In genomic region chr4:39410415-39410814, GRCh38 we compare ENCODE assay signal across 1 cellular context.
TF ChIP-seq lines count a peak whose summit lies in the region.

No MANE protein-coding gene starts in this region.

TF ChIP-seq in SK-N-SH treated with all-trans-retinoic acid at 6 μM for 48 hours, 23 proteins besides CTCF, POLR2A, EP300 and RAD21 (continued from another document):
- TF ChIP-seq, protein P1, sequence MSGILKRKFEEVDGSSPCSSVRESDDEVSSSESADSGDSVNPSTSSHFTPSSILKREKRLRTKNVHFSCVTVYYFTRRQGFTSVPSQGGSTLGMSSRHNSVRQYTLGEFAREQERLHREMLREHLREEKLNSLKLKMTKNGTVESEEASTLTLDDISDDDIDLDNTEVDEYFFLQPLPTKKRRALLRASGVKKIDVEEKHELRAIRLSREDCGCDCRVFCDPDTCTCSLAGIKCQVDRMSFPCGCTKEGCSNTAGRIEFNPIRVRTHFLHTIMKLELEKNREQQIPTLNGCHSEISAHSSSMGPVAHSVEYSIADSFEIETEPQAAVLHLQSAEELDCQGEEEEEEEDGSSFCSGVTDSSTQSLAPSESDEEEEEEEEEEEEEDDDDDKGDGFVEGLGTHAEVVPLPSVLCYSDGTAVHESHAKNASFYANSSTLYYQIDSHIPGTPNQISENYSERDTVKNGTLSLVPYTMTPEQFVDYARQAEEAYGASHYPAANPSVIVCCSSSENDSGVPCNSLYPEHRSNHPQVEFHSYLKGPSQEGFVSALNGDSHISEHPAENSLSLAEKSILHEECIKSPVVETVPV (CRISPR knock-in tag; IDR thresholded peaks at IDR 0.05): no peak
- TF ChIP-seq ZFP30 (CRISPR knock-in tag; IDR thresholded peaks at IDR 0.05): no peak
- TF ChIP-seq ZFP3 (CRISPR knock-in tag; IDR thresholded peaks at IDR 0.05): no peak
- no peak for TF ChIP-seq TSHZ2 (CRISPR knock-in tag; IDR thresholded peaks at IDR 0.05)
- TF ChIP-seq POU6F1 (CRISPR knock-in tag; IDR thresholded peaks at IDR 0.05; ENCODE audit: borderline replicate concordance, low read depth): no peak
- no peak for TF ChIP-seq ISL1 (CRISPR knock-in tag; IDR thresholded peaks at IDR 0.05)
- no peak for TF ChIP-seq ZNF70 (CRISPR knock-in tag; IDR thresholded peaks at IDR 0.05)
